ENCODE assay signal across 18 cellular contexts in genomic region chr3:52930748-52931147, GRCh38.
"Had no signal": no experiment of that assay in that cellular context is flagged by ENCODE, and none has a peak within 500 bp of the region (broad histone marks: within the 10 kb centered on the region; RNA-seq: fewer than 3 reads in every experiment).

No MANE protein-coding gene starts in this region.

- H3K27me3 Mint-ChIP-seq: activated CD8-positive, alpha-beta T cell treated with anti-CD3 and anti-CD28 coated beads for 36 hours; activated naive CD8-positive, alpha-beta T cell; T-helper 17 cell had no signal

- H3K4me3 ChIP-seq: heart left ventricle, psoas muscle, spleen, stomach, testis, upper lobe of right lung had no signal

- H3K27ac ChIP-seq: foreskin keratinocyte, heart left ventricle, psoas muscle, stomach, testis, upper lobe of right lung, WERI-Rb-1 had no signal

- H3K9me3 ChIP-seq: heart left ventricle, psoas muscle, spleen, stomach, testis, upper lobe of right lung had no signal

- DNase-seq: activated CD4-positive, alpha-beta T cell treated with anti-CD3 and anti-CD28 coated beads for 4 hours; activated CD8-positive, alpha-beta memory T cell treated with anti-CD3 and anti-CD28 coated beads, Interleukin-2, amount 50 U/mL, for 4 hours; activated CD8-positive, alpha-beta T cell treated with anti-CD3 and anti-CD28 coated beads for 36 hours; activated gamma-delta T cell treated with Interleukin-2 at 50 U/mL for 16 hours; amniotic stem cell; foreskin keratinocyte; heart left ventricle; immature natural killer cell; psoas muscle; spleen; stomach; T-helper 17 cell; testis; upper lobe of right lung; WERI-Rb-1 had no signal

- H3K27me3 ChIP-seq: foreskin keratinocyte, heart left ventricle, spleen, stomach, testis, upper lobe of right lung had no signal

- H3K4me1 Mint-ChIP-seq: nephron had no signal

- H3K4me1 ChIP-seq: foreskin keratinocyte, testis had no signal

- H3K4me3 Mint-ChIP-seq: activated CD8-positive, alpha-beta T cell treated with anti-CD3 and anti-CD28 coated beads for 36 hours; activated naive CD8-positive, alpha-beta T cell; immature natural killer cell; nephron; T-helper 17 cell had no signal

- H3K27ac Mint-ChIP-seq: activated CD8-positive, alpha-beta T cell treated with anti-CD3 and anti-CD28 coated beads for 36 hours; activated naive CD8-positive, alpha-beta T cell; immature natural killer cell; nephron had no signal

- ATAC-seq: activated CD8-positive, alpha-beta T cell treated with anti-CD3 and anti-CD28 coated beads for 36 hours; foreskin keratinocyte; heart left ventricle; psoas muscle; sciatic nerve; T-helper 17 cell; upper lobe of right lung had no signal

- H3K9me3 Mint-ChIP-seq: activated CD8-positive, alpha-beta T cell treated with anti-CD3 and anti-CD28 coated beads for 36 hours; immature natural killer cell; nephron had no signal
